22 cellular contexts compared by ENCODE assay signal in the genomic region with DNA sequence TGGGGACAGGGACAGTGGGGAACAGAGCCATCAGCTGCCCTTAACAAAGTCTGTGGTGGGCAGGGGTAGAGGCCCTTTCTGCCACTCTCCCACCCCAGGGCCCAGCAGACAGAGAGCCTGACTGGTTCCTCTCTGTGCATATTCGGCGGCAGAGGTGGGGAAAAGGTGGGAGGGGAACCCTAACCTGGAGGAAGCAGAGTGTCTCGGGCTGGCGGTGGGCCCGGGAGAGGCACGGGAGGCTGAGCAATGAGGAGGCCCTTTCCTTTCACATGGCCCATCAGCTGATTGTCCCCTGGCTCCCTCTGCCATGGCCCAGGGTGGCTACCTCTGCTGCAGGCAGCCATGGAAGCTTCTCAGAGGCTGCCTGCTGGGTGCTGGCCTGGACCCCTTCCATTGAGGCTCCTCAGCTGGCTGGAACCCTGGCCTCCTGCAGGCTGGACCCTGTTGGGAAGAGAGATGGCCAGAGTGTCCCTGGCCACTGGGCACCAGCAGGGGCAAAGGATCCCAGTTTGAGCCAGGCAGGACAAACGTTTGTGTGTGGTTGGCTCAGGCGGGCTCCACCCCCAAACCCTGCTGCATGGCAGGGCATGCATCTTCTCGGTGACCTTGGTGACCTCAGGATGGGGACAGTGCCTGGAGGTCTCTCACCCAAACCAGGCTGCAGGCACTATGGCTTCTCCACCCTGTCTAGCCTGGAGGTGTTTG.
"Had no signal": no experiment of that assay in that cellular context is flagged by ENCODE, and none has a peak within 500 bp of the region (broad histone marks: within the 10 kb centered on the region; RNA-seq: fewer than 3 reads in every experiment).

No MANE protein-coding gene starts in this region.

- H3K27me3 ChIP-seq: gastrocnemius medialis, left lung, neural progenitor cell, right atrium auricular region, sigmoid colon, thyroid gland had no signal

- ATAC-seq: gastrocnemius medialis; left cardiac atrium; left lung; lower lobe of right lung; naive thymus-derived CD4-positive, alpha-beta T cell; stimulated activated effector memory CD8-positive, alpha-beta T cell treated with anti-CD3 and anti-CD28 coated beads, Interleukin-12 subunit alpha, Interleukin-12 subunit beta, amount 100 ng/mL, for 72 hours had no signal

- DNase-seq: cortex of kidney; effector CD4-positive, alpha-beta T cell; foreskin fibroblast; gastrocnemius medialis; head of caudate nucleus; left cardiac atrium; left lung; lower lobe of right lung; midbrain; naive thymus-derived CD4-positive, alpha-beta T cell; nucleus accumbens; sigmoid colon; stimulated activated CD4-positive, alpha-beta T cell treated with anti-CD3 and anti-CD28 coated beads, Interleukin-2, amount 100 ng/mL, for 24 hours; stimulated activated CD4-positive, alpha-beta T cell treated with anti-CD3 and anti-CD28 coated beads, Interleukin-4, amount 100 ng/mL, for 24 hours; stimulated activated naive CD4-positive, alpha-beta T cell treated with Interleukin-2 at 50 U/mL for 16 hours; stomach; thyroid gland; trophoblast cell had no signal

- H3K4me1 ChIP-seq: gastrocnemius medialis, left lung, lower lobe of right lung, neural progenitor cell, prostate gland, right atrium auricular region, sigmoid colon, stomach, thyroid gland had no signal

- H3K36me3 ChIP-seq: gastrocnemius medialis, left lung, lower lobe of right lung, neural progenitor cell, prostate gland, right atrium auricular region, sigmoid colon, stomach, thyroid gland had no signal

- H3K4me3 ChIP-seq: gastrocnemius medialis, left lung, lower lobe of right lung, neural progenitor cell, prostate gland, right atrium auricular region, sigmoid colon, stomach, thyroid gland had no signal

- H3K9me3 ChIP-seq: gastrocnemius medialis, left lung, lower lobe of right lung, prostate gland, right atrium auricular region, sigmoid colon, stomach, thyroid gland had no signal

- H3K27ac ChIP-seq: gastrocnemius medialis, left lung, lower lobe of right lung, neural progenitor cell, prostate gland, right atrium auricular region, sigmoid colon, stomach, thyroid gland had no signal
